ENCODE assay signal across 8 cellular contexts in the genomic region with DNA sequence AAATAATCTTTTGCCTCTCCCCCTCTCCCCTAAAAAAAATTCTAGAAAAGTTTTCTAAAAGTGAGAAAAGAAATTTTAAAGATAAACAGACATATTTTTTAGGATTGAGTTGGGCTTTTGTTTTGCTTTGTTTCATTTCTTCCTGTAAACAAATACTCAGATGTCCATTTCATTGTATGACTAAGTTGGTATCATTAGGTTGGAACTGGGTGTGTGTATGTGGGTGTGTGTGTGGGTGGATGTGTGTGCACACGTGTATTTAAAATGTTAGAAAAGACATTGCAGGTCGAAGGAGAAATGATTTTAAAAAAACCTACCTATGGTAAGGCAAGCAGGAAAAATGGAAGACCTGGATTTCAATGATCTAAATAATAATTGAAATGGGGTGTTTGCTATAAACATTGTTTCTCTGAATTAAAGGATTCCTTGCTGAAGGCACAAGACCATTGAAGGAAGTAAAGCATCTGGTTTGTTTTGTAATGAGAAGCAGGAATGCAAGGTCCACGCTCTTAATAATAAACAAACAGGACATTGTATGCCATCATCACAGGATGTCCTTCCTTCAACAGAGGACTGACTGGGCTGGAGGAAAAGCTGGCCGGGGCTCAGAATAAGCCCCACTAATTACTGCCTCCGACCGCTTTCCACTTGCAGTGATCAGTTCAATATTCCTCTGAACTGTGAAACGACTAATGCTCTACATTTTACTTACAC. TPM values are rescaled to one million over a fixed set of nuclear protein-coding genes. Genes with fewer than 3 reads are reported as not detected.
DNase-seq lines count a peak whose midpoint lies in the region; ATAC-seq and TF ChIP-seq lines count a peak whose summit lies in the region.

No MANE protein-coding gene starts in this region.

- H3K4me3 Mint-ChIP-seq in activated CD4-positive, alpha-beta T cell treated with anti-CD3 and anti-CD28 coated beads, Interleukin-2, amount 10 ng/mL, durations not matched to agents 24 days and 14 days = peak overlapping the region; percentile 93
- peak overlapping the region; percentile 93 to 94 for H3K4me3 Mint-ChIP-seq in stimulated activated naive CD8-positive, alpha-beta T cell treated with anti-CD3 and anti-CD28 coated beads, Interleukin-15, amount 100 ng/mL, for 72 hours

- TF ChIP-seq CTCF in WERI-Rb-1 (IDR thresholded peaks at IDR 0.05; ENCODE audit: low read depth, low read length) (no peak), foreskin keratinocyte (conservative IDR thresholded peaks at IDR 0.05) (no peak)

- H3K9me3 Mint-ChIP-seq in activated CD4-positive, alpha-beta T cell treated with anti-CD3 and anti-CD28 coated beads, Interleukin-2, amount 10 ng/mL, durations not matched to agents 24 days and 14 days = no peaks in the 10 kb centered on the region
- H3K9me3 Mint-ChIP-seq in stimulated activated naive CD8-positive, alpha-beta T cell treated with anti-CD3 and anti-CD28 coated beads, Interleukin-15, amount 100 ng/mL, for 72 hours = no peaks in the 10 kb centered on the region

- peak overlapping the region; percentile 82 for H3K27ac ChIP-seq in WERI-Rb-1
- H3K27ac ChIP-seq in foreskin keratinocyte = peak overlapping the region; percentile 99

- H3K4me1 ChIP-seq in foreskin keratinocyte = peaks cover 53% of the 10 kb centered on the region

- H3K27me3 ChIP-seq in WERI-Rb-1 (ENCODE audit: insufficient read depth, low read depth, severe bottlenecking) (no peaks in the 10 kb centered on the region), foreskin keratinocyte (no peaks in the 10 kb centered on the region)

- no peak for DNase-seq in activated CD4-positive, alpha-beta T cell treated with anti-CD3 and anti-CD28 coated beads, Interleukin-2, amount 10 ng/mL, durations not matched to agents 24 days and 14 days
- no peak for DNase-seq in activated CD4-positive, alpha-beta T cell treated with anti-CD3 and anti-CD28 coated beads, Interleukin-2, amount 50 U/mL, for 4 hours
- DNase-seq in WERI-Rb-1 = peak; percentile 64
- DNase-seq in foreskin keratinocyte = peak; percentile 39 to 76
- no peak for DNase-seq in stimulated activated naive CD8-positive, alpha-beta T cell treated with anti-CD3 and anti-CD28 coated beads, Interleukin-15, amount 100 ng/mL, for 72 hours
- DNase-seq in activated CD4-positive, CD25-positive, alpha-beta regulatory T cell (lab: John Stamatoyannopoulos, UW) = no peak

- peaks cover 15% of the 10 kb centered on the region for H3K27me3 Mint-ChIP-seq in activated CD4-positive, alpha-beta T cell treated with anti-CD3 and anti-CD28 coated beads, Interleukin-2, amount 10 ng/mL, durations not matched to agents 24 days and 14 days
- peaks cover 79% of the 10 kb centered on the region for H3K27me3 Mint-ChIP-seq in stimulated activated naive CD8-positive, alpha-beta T cell treated with anti-CD3 and anti-CD28 coated beads, Interleukin-15, amount 100 ng/mL, for 72 hours

- peaks cover 29% of the 10 kb centered on the region for H3K36me3 Mint-ChIP-seq in activated CD4-positive, alpha-beta T cell treated with anti-CD3 and anti-CD28 coated beads, Interleukin-2, amount 10 ng/mL, durations not matched to agents 24 days and 14 days (ENCODE audit: low read depth)

- peak overlapping the region; percentile 87 for H3K27ac Mint-ChIP-seq in activated CD4-positive, alpha-beta T cell treated with anti-CD3 and anti-CD28 coated beads, Interleukin-2, amount 10 ng/mL, durations not matched to agents 24 days and 14 days
- peak overlapping the region in 1 of 2 donors; percentile 12 for H3K27ac Mint-ChIP-seq in stimulated activated naive CD8-positive, alpha-beta T cell treated with anti-CD3 and anti-CD28 coated beads, Interleukin-15, amount 100 ng/mL, for 72 hours

- ATAC-seq in foreskin keratinocyte = no peak
- ATAC-seq in stimulated activated naive CD8-positive, alpha-beta T cell treated with anti-CD3 and anti-CD28 coated beads, Interleukin-15, amount 100 ng/mL, for 72 hours = no peak
- no peak for ATAC-seq in HG03039 (IDR thresholded peaks at IDR 0.05; ENCODE audit: unreplicated experiment)
- ATAC-seq in HG03196 (IDR thresholded peaks at IDR 0.05; ENCODE audit: unreplicated experiment) = no peak

- H3K36me3 ChIP-seq in WERI-Rb-1 = peaks cover 36% of the 10 kb centered on the region

- H3K4me3 ChIP-seq in WERI-Rb-1 (ENCODE audit: low read depth, low read length) = peak overlapping the region; percentile 98

- intact Hi-C loops in activated CD4-positive, alpha-beta T cell treated with anti-CD3 and anti-CD28 coated beads, Interleukin-2, amount 10 ng/mL, durations not matched to agents 24 days and 14 days (cut with micrococcal nuclease) = loop anchor here (2.0 kb wide), 1 partner anchor 290 kb away; no protein-coding TSS in a partner anchor

- peaks cover 64% of the 10 kb centered on the region for H3K4me1 Mint-ChIP-seq in activated CD4-positive, alpha-beta T cell treated with anti-CD3 and anti-CD28 coated beads, Interleukin-2, amount 10 ng/mL, durations not matched to agents 24 days and 14 days
- peaks cover 67% of the 10 kb centered on the region for H3K4me1 Mint-ChIP-seq in stimulated activated naive CD8-positive, alpha-beta T cell treated with anti-CD3 and anti-CD28 coated beads, Interleukin-15, amount 100 ng/mL, for 72 hours

- no peaks in the 10 kb centered on the region for H3K9me3 ChIP-seq in WERI-Rb-1 (ENCODE audit: severe bottlenecking)

RNA-seq across cellular contexts. Expression of a gene that starts 1.0 kb away (rescaled TPM):
- 35.9 and 37.4 TPM in 2 replicates for total RNA-seq in activated CD4-positive, alpha-beta T cell treated with anti-CD3 and anti-CD28 coated beads, Interleukin-2, amount 10 ng/mL, durations not matched to agents 24 days and 14 days
- total RNA-seq in foreskin keratinocyte = 10.1 and 19.6 TPM in 2 replicates
- polyA plus RNA-seq in foreskin keratinocyte = 3.4 and 5.9 TPM in 2 replicates

Comparison
In these comparisons a context has a peak if more than half of its experiments do, and no peak if none do; other contexts are left out.
1. DNase-seq: peak in WERI-Rb-1 (single experiment) and foreskin keratinocyte (2 of 2); none in activated CD4-positive, alpha-beta T cell treated with anti-CD3 and anti-CD28 coated beads, Interleukin-2, amount 10 ng/mL, durations not matched to agents 24 days and 14 days (single experiment), activated CD4-positive, alpha-beta T cell treated with anti-CD3 and anti-CD28 coated beads, Interleukin-2, amount 50 U/mL, for 4 hours (0 of 2), stimulated activated naive CD8-positive, alpha-beta T cell treated with anti-CD3 and anti-CD28 coated beads, Interleukin-15, amount 100 ng/mL, for 72 hours (0 of 2) and activated CD4-positive, CD25-positive, alpha-beta regulatory T cell (0 of 4).